ENCODE assay signal across 1 cellular context in genomic region chr17:60135160-60135950, GRCh38.
TF ChIP-seq lines count a peak whose summit lies in the region.

No MANE protein-coding gene starts in this region.

TF ChIP-seq in HepG2, 621 proteins besides CTCF, POLR2A, EP300 and RAD21 (continued from another document and continues in another):
- TF ChIP-seq THRA (CRISPR knock-in tag; IDR thresholded peaks at IDR 0.05; ENCODE audit: borderline replicate concordance), result peak; percentile 41; the same call in 1 of the 2 replicates
- no peak for TF ChIP-seq ZNF713 (CRISPR knock-in tag; IDR thresholded peaks at IDR 0.05)
- peak; percentile 47; the same call in 1 of the 2 replicates for TF ChIP-seq FOSL2 (CRISPR knock-in tag; IDR thresholded peaks at IDR 0.05)
- peak; percentile 61; the same call in 1 of the 2 replicates for TF ChIP-seq FOXK1 (CRISPR knock-in tag; IDR thresholded peaks at IDR 0.05; ENCODE audit: borderline replicate concordance, low read depth)
- TF ChIP-seq, protein P1, sequence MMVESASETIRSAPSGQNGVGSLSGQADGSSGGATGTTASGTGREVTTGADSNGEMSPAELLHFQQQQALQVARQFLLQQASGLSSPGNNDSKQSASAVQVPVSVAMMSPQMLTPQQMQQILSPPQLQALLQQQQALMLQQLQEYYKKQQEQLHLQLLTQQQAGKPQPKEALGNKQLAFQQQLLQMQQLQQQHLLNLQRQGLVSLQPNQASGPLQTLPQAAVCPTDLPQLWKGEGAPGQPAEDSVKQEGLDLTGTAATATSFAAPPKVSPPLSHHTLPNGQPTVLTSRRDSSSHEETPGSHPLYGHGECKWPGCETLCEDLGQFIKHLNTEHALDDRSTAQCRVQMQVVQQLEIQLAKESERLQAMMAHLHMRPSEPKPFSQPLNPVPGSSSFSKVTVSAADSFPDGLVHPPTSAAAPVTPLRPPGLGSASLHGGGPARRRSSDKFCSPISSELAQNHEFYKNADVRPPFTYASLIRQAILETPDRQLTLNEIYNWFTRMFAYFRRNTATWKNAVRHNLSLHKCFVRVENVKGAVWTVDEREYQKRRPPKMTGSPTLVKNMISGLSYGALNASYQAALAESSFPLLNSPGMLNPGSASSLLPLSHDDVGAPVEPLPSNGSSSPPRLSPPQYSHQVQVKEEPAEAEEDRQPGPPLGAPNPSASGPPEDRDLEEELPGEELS (CRISPR knock-in tag; IDR thresholded peaks at IDR 0.05), result peak; percentile 53; the same call in 1 of the 2 replicates
- no peak for TF ChIP-seq MNT (IDR thresholded peaks at IDR 0.05)
- TF ChIP-seq, protein P2, sequence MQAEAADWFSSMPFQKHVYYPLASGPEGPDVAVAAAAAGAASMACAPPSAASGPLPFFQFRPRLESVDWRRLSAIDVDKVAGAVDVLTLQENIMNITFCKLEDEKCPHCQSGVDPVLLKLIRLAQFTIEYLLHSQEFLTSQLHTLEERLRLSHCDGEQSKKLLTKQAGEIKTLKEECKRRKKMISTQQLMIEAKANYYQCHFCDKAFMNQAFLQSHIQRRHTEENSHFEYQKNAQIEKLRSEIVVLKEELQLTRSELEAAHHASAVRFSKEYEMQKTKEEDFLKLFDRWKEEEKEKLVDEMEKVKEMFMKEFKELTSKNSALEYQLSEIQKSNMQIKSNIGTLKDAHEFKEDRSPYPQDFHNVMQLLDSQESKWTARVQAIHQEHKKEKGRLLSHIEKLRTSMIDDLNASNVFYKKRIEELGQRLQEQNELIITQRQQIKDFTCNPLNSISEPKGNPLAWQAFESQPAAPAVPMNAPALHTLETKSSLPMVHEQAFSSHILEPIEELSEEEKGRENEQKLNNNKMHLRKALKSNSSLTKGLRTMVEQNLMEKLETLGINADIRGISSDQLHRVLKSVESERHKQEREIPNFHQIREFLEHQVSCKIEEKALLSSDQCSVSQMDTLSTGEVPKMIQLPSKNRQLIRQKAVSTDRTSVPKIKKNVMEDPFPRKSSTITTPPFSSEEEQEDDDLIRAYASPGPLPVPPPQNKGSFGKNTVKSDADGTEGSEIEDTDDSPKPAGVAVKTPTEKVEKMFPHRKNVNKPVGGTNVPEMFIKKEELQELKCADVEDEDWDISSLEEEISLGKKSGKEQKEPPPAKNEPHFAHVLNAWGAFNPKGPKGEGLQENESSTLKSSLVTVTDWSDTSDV (CRISPR knock-in tag; IDR thresholded peaks at IDR 0.05), result no peak
- peak; percentile 91; the same call in 1 of the 2 replicates for TF ChIP-seq ZNF766 (CRISPR knock-in tag; IDR thresholded peaks at IDR 0.05; ENCODE audit: borderline replicate concordance)
- no peak for TF ChIP-seq FOXK2 (IDR thresholded peaks at IDR 0.05)
- TF ChIP-seq, protein P3, sequence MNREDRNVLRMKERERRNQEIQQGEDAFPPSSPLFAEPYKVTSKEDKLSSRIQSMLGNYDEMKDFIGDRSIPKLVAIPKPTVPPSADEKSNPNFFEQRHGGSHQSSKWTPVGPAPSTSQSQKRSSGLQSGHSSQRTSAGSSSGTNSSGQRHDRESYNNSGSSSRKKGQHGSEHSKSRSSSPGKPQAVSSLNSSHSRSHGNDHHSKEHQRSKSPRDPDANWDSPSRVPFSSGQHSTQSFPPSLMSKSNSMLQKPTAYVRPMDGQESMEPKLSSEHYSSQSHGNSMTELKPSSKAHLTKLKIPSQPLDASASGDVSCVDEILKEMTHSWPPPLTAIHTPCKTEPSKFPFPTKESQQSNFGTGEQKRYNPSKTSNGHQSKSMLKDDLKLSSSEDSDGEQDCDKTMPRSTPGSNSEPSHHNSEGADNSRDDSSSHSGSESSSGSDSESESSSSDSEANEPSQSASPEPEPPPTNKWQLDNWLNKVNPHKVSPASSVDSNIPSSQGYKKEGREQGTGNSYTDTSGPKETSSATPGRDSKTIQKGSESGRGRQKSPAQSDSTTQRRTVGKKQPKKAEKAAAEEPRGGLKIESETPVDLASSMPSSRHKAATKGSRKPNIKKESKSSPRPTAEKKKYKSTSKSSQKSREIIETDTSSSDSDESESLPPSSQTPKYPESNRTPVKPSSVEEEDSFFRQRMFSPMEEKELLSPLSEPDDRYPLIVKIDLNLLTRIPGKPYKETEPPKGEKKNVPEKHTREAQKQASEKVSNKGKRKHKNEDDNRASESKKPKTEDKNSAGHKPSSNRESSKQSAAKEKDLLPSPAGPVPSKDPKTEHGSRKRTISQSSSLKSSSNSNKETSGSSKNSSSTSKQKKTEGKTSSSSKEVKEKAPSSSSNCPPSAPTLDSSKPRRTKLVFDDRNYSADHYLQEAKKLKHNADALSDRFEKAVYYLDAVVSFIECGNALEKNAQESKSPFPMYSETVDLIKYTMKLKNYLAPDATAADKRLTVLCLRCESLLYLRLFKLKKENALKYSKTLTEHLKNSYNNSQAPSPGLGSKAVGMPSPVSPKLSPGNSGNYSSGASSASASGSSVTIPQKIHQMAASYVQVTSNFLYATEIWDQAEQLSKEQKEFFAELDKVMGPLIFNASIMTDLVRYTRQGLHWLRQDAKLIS (CRISPR knock-in tag; IDR thresholded peaks at IDR 0.05), result no peak
- peak; percentile 80; the same call in 1 of the 2 replicates for TF ChIP-seq ZNF292 (CRISPR knock-in tag; IDR thresholded peaks at IDR 0.05; ENCODE audit: borderline replicate concordance, low read depth)
- TF ChIP-seq ZNF10 (CRISPR knock-in tag; IDR thresholded peaks at IDR 0.05; ENCODE audit: borderline replicate concordance, low read depth), result no peak
- TF ChIP-seq THAP11 (CRISPR knock-in tag; IDR thresholded peaks at IDR 0.05), result peak; percentile 90
- peak; percentile 80 for TF ChIP-seq NRL (CRISPR knock-in tag; IDR thresholded peaks at IDR 0.05; ENCODE audit: borderline replicate concordance)
- peak; percentile 86 for TF ChIP-seq ZNF501 (CRISPR knock-in tag; IDR thresholded peaks at IDR 0.05)
- no peak for TF ChIP-seq SRSF4 (IDR thresholded peaks at IDR 0.05; ENCODE audit: low read depth, low read length, poor library complexity, severe bottlenecking)
- TF ChIP-seq NONO (IDR thresholded peaks at IDR 0.05), result no peak
- peak; percentile 89 for TF ChIP-seq NONO (CRISPR knock-in tag; conservative IDR thresholded peaks at IDR 0.05)
- TF ChIP-seq RAD51 (IDR thresholded peaks at IDR 0.05; ENCODE audit: borderline replicate concordance), result no peak
- TF ChIP-seq KDM4B (CRISPR knock-in tag; IDR thresholded peaks at IDR 0.05), result peak; percentile 28; the same call in 1 of the 2 replicates
- TF ChIP-seq, protein P4, sequence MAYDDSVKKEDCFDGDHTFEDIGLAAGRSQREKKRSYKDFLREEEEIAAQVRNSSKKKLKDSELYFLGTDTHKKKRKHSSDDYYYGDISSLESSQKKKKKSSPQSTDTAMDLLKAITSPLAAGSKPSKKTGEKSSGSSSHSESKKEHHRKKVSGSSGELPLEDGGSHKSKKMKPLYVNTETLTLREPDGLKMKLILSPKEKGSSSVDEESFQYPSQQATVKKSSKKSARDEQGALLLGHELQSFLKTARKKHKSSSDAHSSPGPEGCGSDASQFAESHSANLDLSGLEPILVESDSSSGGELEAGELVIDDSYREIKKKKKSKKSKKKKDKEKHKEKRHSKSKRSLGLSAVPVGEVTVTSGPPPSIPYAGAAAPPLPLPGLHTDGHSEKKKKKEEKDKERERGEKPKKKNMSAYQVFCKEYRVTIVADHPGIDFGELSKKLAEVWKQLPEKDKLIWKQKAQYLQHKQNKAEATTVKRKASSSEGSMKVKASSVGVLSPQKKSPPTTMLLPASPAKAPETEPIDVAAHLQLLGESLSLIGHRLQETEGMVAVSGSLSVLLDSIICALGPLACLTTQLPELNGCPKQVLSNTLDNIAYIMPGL (CRISPR knock-in tag; IDR thresholded peaks at IDR 0.05; ENCODE audit: borderline replicate concordance in 1 of 2, low read depth in 1 of 2), result peak in 1 of 2 experiments; percentile 67; a peak in 3 of 4 replicates
- no peak for TF ChIP-seq ZNF24 (IDR thresholded peaks at IDR 0.05)
- no peak for TF ChIP-seq SRSF9 (IDR thresholded peaks at IDR 0.05; ENCODE audit: borderline replicate concordance, insufficient read depth, low read depth, low read length, poor library complexity, severe bottlenecking)
- no peak for TF ChIP-seq SIN3B (IDR thresholded peaks at IDR 0.05; ENCODE audit: low read length)
- TF ChIP-seq CEBPG (CRISPR knock-in tag; IDR thresholded peaks at IDR 0.05), result peak; percentile 26; the same call in 1 of the 2 replicates
- no peak for TF ChIP-seq ZNF775 (CRISPR knock-in tag; IDR thresholded peaks at IDR 0.05; ENCODE audit: borderline replicate concordance)
- peak; percentile 62; the same call in 1 of the 2 replicates for TF ChIP-seq ZNF746 (CRISPR knock-in tag; IDR thresholded peaks at IDR 0.05)
- no peak for TF ChIP-seq HMGA1 (CRISPR knock-in tag; conservative IDR thresholded peaks at IDR 0.05)
- TF ChIP-seq ZNF547 (CRISPR knock-in tag; IDR thresholded peaks at IDR 0.05), result no peak
- TF ChIP-seq, protein P5, sequence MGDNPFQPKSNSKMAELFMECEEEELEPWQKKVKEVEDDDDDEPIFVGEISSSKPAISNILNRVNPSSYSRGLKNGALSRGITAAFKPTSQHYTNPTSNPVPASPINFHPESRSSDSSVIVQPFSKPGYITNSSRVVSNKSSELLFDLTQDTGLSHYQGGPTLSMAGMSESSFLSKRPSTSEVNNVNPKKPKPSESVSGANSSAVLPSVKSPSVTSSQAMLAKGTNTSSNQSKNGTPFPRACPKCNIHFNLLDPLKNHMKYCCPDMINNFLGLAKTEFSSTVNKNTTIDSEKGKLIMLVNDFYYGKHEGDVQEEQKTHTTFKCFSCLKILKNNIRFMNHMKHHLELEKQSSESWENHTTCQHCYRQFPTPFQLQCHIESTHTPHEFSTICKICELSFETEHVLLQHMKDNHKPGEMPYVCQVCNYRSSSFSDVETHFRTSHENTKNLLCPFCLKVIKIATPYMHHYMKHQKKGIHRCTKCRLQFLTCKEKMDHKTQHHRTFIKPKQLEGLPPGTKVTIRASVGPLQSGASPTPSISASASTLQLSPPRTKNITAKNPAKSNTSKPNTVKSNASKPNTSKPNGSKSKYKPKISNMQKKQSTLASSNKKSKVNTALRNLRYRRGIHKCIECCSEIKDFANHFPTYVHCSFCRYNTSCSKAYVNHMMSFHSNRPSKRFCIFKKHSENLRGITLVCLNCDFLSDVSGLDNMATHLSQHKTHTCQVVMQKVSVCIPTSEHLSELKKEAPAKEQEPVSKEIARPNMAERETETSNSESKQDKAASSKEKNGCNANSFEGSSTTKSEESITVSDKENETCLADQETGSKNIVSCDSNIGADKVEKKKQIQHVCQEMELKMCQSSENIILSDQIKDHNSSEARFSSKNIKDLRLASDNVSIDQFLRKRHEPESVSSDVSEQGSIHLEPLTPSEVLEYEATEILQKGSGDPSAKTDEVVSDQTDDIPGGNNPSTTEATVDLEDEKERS (CRISPR knock-in tag; IDR thresholded peaks at IDR 0.05), result peak; percentile 86; the same call in 1 of the 2 replicates
- no peak for TF ChIP-seq FOXP1 (IDR thresholded peaks at IDR 0.05)
- no peak for TF ChIP-seq FOXP1 (CRISPR knock-in tag; IDR thresholded peaks at IDR 0.05)
- TF ChIP-seq LCORL (IDR thresholded peaks at IDR 0.05), result no peak
- TF ChIP-seq LCORL (CRISPR knock-in tag; IDR thresholded peaks at IDR 0.05), result no peak
- TF ChIP-seq CBX2 (IDR thresholded peaks at IDR 0.05; ENCODE audit: low read depth, low read length), result 0 out of 2 replicates have a peak, but pooled peaks have one; percentile 56
- no peak for TF ChIP-seq CBX2 (CRISPR knock-in tag; IDR thresholded peaks at IDR 0.05; ENCODE audit: low read depth)
- TF ChIP-seq ZC3H4 (CRISPR knock-in tag; IDR thresholded peaks at IDR 0.05; ENCODE audit: borderline replicate concordance), result no peak
- no peak for TF ChIP-seq ZNF296 (CRISPR knock-in tag; conservative IDR thresholded peaks at IDR 0.05)
- TF ChIP-seq NAIF1 (CRISPR knock-in tag; IDR thresholded peaks at IDR 0.05; ENCODE audit: borderline replicate concordance), result no peak
- TF ChIP-seq REST (IDR thresholded peaks at IDR 0.05; ENCODE audit: borderline replicate concordance in 1 of 2, low read depth in 1 of 2, low read length in 2 of 2), result no peak; a peak in 1 of 4 replicates
- TF ChIP-seq MAF1 (CRISPR knock-in tag; IDR thresholded peaks at IDR 0.05; ENCODE audit: borderline replicate concordance), result peak; percentile 92
- TF ChIP-seq, protein P6, sequence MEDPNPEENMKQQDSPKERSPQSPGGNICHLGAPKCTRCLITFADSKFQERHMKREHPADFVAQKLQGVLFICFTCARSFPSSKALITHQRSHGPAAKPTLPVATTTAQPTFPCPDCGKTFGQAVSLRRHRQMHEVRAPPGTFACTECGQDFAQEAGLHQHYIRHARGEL (CRISPR knock-in tag; IDR thresholded peaks at IDR 0.05), result no peak
